Comparison of ENCODE assay signal across 14 cellular contexts in the genomic region with DNA sequence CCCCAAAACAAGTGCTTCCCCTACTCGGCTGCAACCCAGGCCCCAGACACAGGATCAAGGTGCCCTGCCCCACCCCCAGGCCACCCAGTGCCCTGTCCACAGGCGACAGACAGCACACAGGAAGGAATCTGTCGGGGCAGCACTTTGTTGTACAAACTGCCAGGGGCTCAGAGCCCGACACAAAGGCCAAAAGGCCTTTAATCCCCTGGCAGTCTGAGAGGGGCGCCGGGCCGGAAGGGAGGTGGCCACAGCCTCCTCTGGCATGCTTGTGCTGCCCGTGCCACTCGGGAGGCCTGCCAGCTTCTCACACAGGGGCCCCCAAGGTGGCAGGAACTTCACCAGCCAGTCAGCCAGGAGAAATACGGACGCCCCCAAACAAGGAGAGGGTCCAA. TPM values are rescaled to one million over a fixed set of nuclear protein-coding genes. Genes with fewer than 3 reads are reported as not detected.
DNase-seq lines count a peak whose midpoint lies in the region; ATAC-seq, FAIRE-seq and TF ChIP-seq lines count a peak whose summit lies in the region.
"Had no signal": no experiment of that assay in that cellular context is flagged by ENCODE, and none has a peak within 500 bp of the region (broad histone marks: within the 10 kb centered on the region; RNA-seq: fewer than 3 reads in every experiment).

No MANE protein-coding gene starts in this region.

- H2BK120ac ChIP-seq in H9 (ENCODE audit: low read depth, low read length, poor library complexity, severe bottlenecking), result no peak overlapping the region

- WGBS in H9 (ENCODE audit: extremely low coverage, insufficient read length, low lambda C conversion rate), result no CpG with 5 or more reads among the region's 11 CpGs
- 80 to 88% methylated on average over 11 of the region's 11 CpGs for WGBS in mesodermal cell (ENCODE audit: insufficient coverage in 2 of 2), 2 experiments

- no peak overlapping the region for H2AFZ ChIP-seq in H9 (ENCODE audit: low read length)
- H2AFZ ChIP-seq: hepatocyte had no signal

- H3K36me3 Mint-ChIP-seq in H9 (ENCODE audit: insufficient read depth in 1 of 3, low read depth in 3 of 3) (peaks cover 0 to 4% (median 4%) of the 10 kb centered on the region in 3 experiments; a peak in 5 of 7 replicates), chondrocyte (ENCODE audit: low read depth) (peaks cover 2% of the 10 kb centered on the region), type B pancreatic cell (no peaks in the 10 kb centered on the region)
- no peaks in the 10 kb centered on the region for H3K36me3 Mint-ChIP-seq in stimulated activated naive B cell treated with anti-CD40 and anti-IgM and Interleukin-4, amounts not matched to agents 10 μg/mL and 1 μg/mL and 100 μg/mL, for 72 hours
- H3K36me3 Mint-ChIP-seq: activated naive CD8-positive, alpha-beta T cell treated with anti-CD3 and anti-CD28 coated beads for 36 hours had no signal

- no peak for TF ChIP-seq CTCF in H9 (conservative IDR thresholded peaks at IDR 0.05)
- no peak for TF ChIP-seq CTCF in chondrocyte (IDR thresholded peaks at IDR 0.05)
- TF ChIP-seq CTCF in kidney (IDR thresholded peaks at IDR 0.05; ENCODE audit: borderline replicate concordance, extremely low read depth, insufficient read depth), result no peak
- no peak for TF ChIP-seq CTCF in type B pancreatic cell (conservative IDR thresholded peaks at IDR 0.05)

- H3K4me2 ChIP-seq in H9 (ENCODE audit: insufficient read depth, insufficient read length, low read length), result no peak overlapping the region
- H3K4me2 ChIP-seq: hepatocyte had no signal

- H4K91ac ChIP-seq in H9 (ENCODE audit: insufficient read length, low read depth, low read length), result no peak overlapping the region

- H3K23ac ChIP-seq in H9 (ENCODE audit: insufficient read length, low read depth, low read length), result no peak overlapping the region

- H3K27me3 Mint-ChIP-seq in H9 (ENCODE audit: low read depth) (no peaks in the 10 kb centered on the region), chondrocyte (ENCODE audit: low read depth) (no peaks in the 10 kb centered on the region), type B pancreatic cell (no peaks in the 10 kb centered on the region)
- H3K27me3 Mint-ChIP-seq in stimulated activated naive B cell treated with anti-CD40 and anti-IgM and Interleukin-4, amounts not matched to agents 10 μg/mL and 1 μg/mL and 100 μg/mL, for 72 hours, result peaks cover 10 to 11% of the 10 kb centered on the region in 2 donors
- H3K27me3 Mint-ChIP-seq: activated naive CD8-positive, alpha-beta T cell treated with anti-CD3 and anti-CD28 coated beads for 36 hours had no signal

- H3K4me1 ChIP-seq in H9 (ENCODE audit: insufficient read depth, low read length) (no peaks in the 10 kb centered on the region), mesodermal cell (ENCODE audit: control insufficient read depth, insufficient read depth, low read length, poor library complexity, severe bottlenecking) (peaks cover 67% of the 10 kb centered on the region), kidney (ENCODE audit: control insufficient read depth in 1 of 2, insufficient read depth in 1 of 2, low read depth in 1 of 2, low read length in 2 of 2) (peaks cover 26 to 74% of the 10 kb centered on the region in 2 donors), HAP-1 (no peaks in the 10 kb centered on the region)

- H2AK5ac ChIP-seq in H9 (ENCODE audit: insufficient read length, low read length), result no peak overlapping the region

- H3K9me3 Mint-ChIP-seq in H9, result no peaks in the 10 kb centered on the region; a peak in 1 of 5 replicates
- no peaks in the 10 kb centered on the region for H3K9me3 Mint-ChIP-seq in chondrocyte (ENCODE audit: low read depth)
- no peaks in the 10 kb centered on the region for H3K9me3 Mint-ChIP-seq in stimulated activated naive B cell treated with anti-CD40 and anti-IgM and Interleukin-4, amounts not matched to agents 10 μg/mL and 1 μg/mL and 100 μg/mL, for 72 hours
- H3K9me3 Mint-ChIP-seq in type B pancreatic cell, result no peaks in the 10 kb centered on the region
- H3K9me3 Mint-ChIP-seq: activated naive CD8-positive, alpha-beta T cell treated with anti-CD3 and anti-CD28 coated beads for 36 hours had no signal

- H3K36me3 ChIP-seq in mesodermal cell (ENCODE audit: control insufficient read depth, insufficient read depth, low read length) (peaks cover 25% of the 10 kb centered on the region), kidney (ENCODE audit: control insufficient read depth in 1 of 2, insufficient read depth in 2 of 2, low read length in 2 of 2) (no peaks in the 10 kb centered on the region), HAP-1 (replicated peaks) (no peaks in the 10 kb centered on the region)

- H3K79me2 ChIP-seq in H9 (ENCODE audit: insufficient read depth, low read length), result no peaks in the 10 kb centered on the region

- H3K18ac ChIP-seq in H9 (ENCODE audit: insufficient read length, low read depth, low read length), result no peak overlapping the region

- in situ Hi-C loops in HAP-1 (cut with MboI; ENCODE audit: low sequenced_read_pairs), result no loop called here

- DNase-seq in H9 (no peak), chondrocyte (ENCODE audit: low spot score) (no peak), kidney (no peak), type B pancreatic cell (ENCODE audit: extremely low spot score, unreplicated experiment) (no peak), HAP-1 (ENCODE audit: low spot score in 2 of 2) (no peak)
- no peak for DNase-seq in stimulated activated naive B cell treated with anti-CD40 and anti-IgM and Interleukin-4, amounts not matched to agents 10 μg/mL and 1 μg/mL and 100 μg/mL, for 72 hours
- DNase-seq: activated naive CD8-positive, alpha-beta T cell treated with anti-CD3 and anti-CD28 coated beads for 36 hours; C1 segment of cervical spinal cord; effector CD8-positive, alpha-beta T cell; NCI-H2081 treated with DMSO at 0.1 percent for 48 hours; T-helper 9 cell had no signal

- H3K14ac ChIP-seq in H9 (ENCODE audit: insufficient read depth, low read length), result no peak overlapping the region

- H2BK20ac ChIP-seq in H9 (ENCODE audit: low read depth, low read length, poor library complexity, severe bottlenecking), result no peak overlapping the region

- no peak overlapping the region for H3K9ac ChIP-seq in H9 (ENCODE audit: extremely low read depth, insufficient read length, low read length)
- no peak overlapping the region for H3K9ac ChIP-seq in kidney (ENCODE audit: low read length in 2 of 2)

- H3K4ac ChIP-seq in H9 (ENCODE audit: low read depth, low read length), result no peak overlapping the region

- no peak overlapping the region for H2BK15ac ChIP-seq in H9 (ENCODE audit: low read depth, low read length)

- H3K27ac ChIP-seq in H9 (ENCODE audit: insufficient read length, low read depth, low read length) (no peak overlapping the region), mesodermal cell (ENCODE audit: low read depth, low read length, severe bottlenecking) (peak overlapping the region; percentile 80), kidney (ENCODE audit: low read depth in 2 of 2, low read length in 2 of 2) (peak overlapping the region in 1 of 2 donors; percentile 5)
- H3K27ac ChIP-seq: hepatocyte had no signal

- no peaks in the 10 kb centered on the region for H4K20me1 ChIP-seq in H9 (ENCODE audit: control insufficient read depth, insufficient read depth, insufficient read length)

- no peak for ATAC-seq in stimulated activated naive B cell treated with anti-CD40 and anti-IgM and Interleukin-4, amounts not matched to agents 10 μg/mL and 1 μg/mL and 100 μg/mL, for 72 hours (replicated peaks)
- ATAC-seq in HG03460 (IDR thresholded peaks at IDR 0.05; ENCODE audit: unreplicated experiment), result no peak

- no peak overlapping the region for H4K5ac ChIP-seq in H9 (ENCODE audit: insufficient read length, low read depth, low read length)

- H4K8ac ChIP-seq in H9 (replicated peaks; ENCODE audit: insufficient read length, low read depth, low read length), result no peak overlapping the region

- no peak for FAIRE-seq in kidney (lab: Jason Lieb, UNC)

- H3K4me3 ChIP-seq in mesodermal cell (ENCODE audit: extremely low read depth, insufficient read depth, low read length, poor library complexity, severe bottlenecking), result no peak overlapping the region
- H3K4me3 ChIP-seq in kidney (ENCODE audit: low read length in 2 of 2), result no peak overlapping the region
- H3K4me3 ChIP-seq in HAP-1, result no peak overlapping the region
- H3K4me3 ChIP-seq: hepatocyte had no signal

- no peak overlapping the region for H2BK5ac ChIP-seq in H9 (ENCODE audit: insufficient read length, low read length)

- intact Hi-C loops in kidney (cut with DNase I), result no loop called here

- no peak overlapping the region for H2BK12ac ChIP-seq in H9 (ENCODE audit: insufficient read length, low read depth, low read length)

- no peak overlapping the region for H3T11ph ChIP-seq in H9 (ENCODE audit: low read length)

- no peaks in the 10 kb centered on the region for H3K27me3 ChIP-seq in H9 (ENCODE audit: insufficient read depth, low read length)
- no peaks in the 10 kb centered on the region for H3K27me3 ChIP-seq in HAP-1 (ENCODE audit: low read depth)
- H3K27me3 ChIP-seq: hepatocyte had no signal

- no peaks in the 10 kb centered on the region for H3K9me3 ChIP-seq in H9 (ENCODE audit: control insufficient read depth, low read depth, low read length)
- H3K9me3 ChIP-seq in mesodermal cell (ENCODE audit: control insufficient read depth, low read length), result no peaks in the 10 kb centered on the region
- H3K9me3 ChIP-seq in kidney (ENCODE audit: control insufficient read depth in 1 of 2, low read length in 2 of 2), result no peaks in the 10 kb centered on the region
- H3K9me3 ChIP-seq in HAP-1, result no peaks in the 10 kb centered on the region

- H3K4me3 Mint-ChIP-seq in H9 (no peak overlapping the region), chondrocyte (ENCODE audit: unreplicated experiment) (no peak overlapping the region), type B pancreatic cell (no peak overlapping the region)
- no peak overlapping the region for H3K4me3 Mint-ChIP-seq in stimulated activated naive B cell treated with anti-CD40 and anti-IgM and Interleukin-4, amounts not matched to agents 10 μg/mL and 1 μg/mL and 100 μg/mL, for 72 hours
- H3K4me3 Mint-ChIP-seq: activated naive CD8-positive, alpha-beta T cell treated with anti-CD3 and anti-CD28 coated beads for 36 hours had no signal

- H3K4me1 Mint-ChIP-seq in H9, result peaks cover 18 to 32% of the 10 kb centered on the region in 2 experiments
- peaks cover 95% of the 10 kb centered on the region for H3K4me1 Mint-ChIP-seq in chondrocyte (ENCODE audit: low read depth)
- H3K4me1 Mint-ChIP-seq in stimulated activated naive B cell treated with anti-CD40 and anti-IgM and Interleukin-4, amounts not matched to agents 10 μg/mL and 1 μg/mL and 100 μg/mL, for 72 hours, result peaks cover 9 to 11% of the 10 kb centered on the region in 2 donors
- peaks cover 51% of the 10 kb centered on the region for H3K4me1 Mint-ChIP-seq in type B pancreatic cell (ENCODE audit: unreplicated experiment)

- H3K23me2 ChIP-seq in H9 (ENCODE audit: insufficient read length, low read depth, low read length, poor library complexity, severe bottlenecking), result no peaks in the 10 kb centered on the region

- H3K79me1 ChIP-seq in H9 (ENCODE audit: insufficient read depth, low read depth, low read length, poor library complexity, severe bottlenecking), result no peaks in the 10 kb centered on the region

- H3K27ac Mint-ChIP-seq in H9 (peak overlapping the region; percentile 62 to 91 (median 85); a peak in 2 of 7 replicates), chondrocyte (ENCODE audit: unreplicated experiment) (peak overlapping the region; percentile 92), type B pancreatic cell (no peak overlapping the region)
- H3K27ac Mint-ChIP-seq in stimulated activated naive B cell treated with anti-CD40 and anti-IgM and Interleukin-4, amounts not matched to agents 10 μg/mL and 1 μg/mL and 100 μg/mL, for 72 hours, result peak overlapping the region; percentile 44
- H3K27ac Mint-ChIP-seq: activated naive CD8-positive, alpha-beta T cell treated with anti-CD3 and anti-CD28 coated beads for 36 hours had no signal

- no peak overlapping the region for H3K56ac ChIP-seq in H9 (ENCODE audit: insufficient read length, low read depth, low read length)

RNA-seq across cellular contexts. Expression of a gene that starts 35.1 kb away (rescaled TPM):
- 80.8 and 90.0 TPM in 2 replicates for total RNA-seq in H9 (2021)
- total RNA-seq in chondrocyte, result 348 to 488 TPM (median 481 TPM) in 3 replicates
- 162 TPM for polyA plus RNA-seq in mesodermal cell (2013, experiment 1 of 2)
- polyA plus RNA-seq in mesodermal cell (2013, experiment 2 of 2), result 102 TPM
- total RNA-seq in kidney, result 510 TPM
- polyA plus RNA-seq in kidney (ENCODE audit: insufficient read depth, low read depth, low replicate concordance), result 60.4 TPM
- 124 and 130 TPM in 2 replicates for total RNA-seq in type B pancreatic cell (ENCODE audit: low replicate concordance)
